Comparison of ENCODE assay signal across 12 cellular contexts in genomic region chr1:32247452-32247851, GRCh38. TPM values are rescaled to one million over a fixed set of nuclear protein-coding genes. Genes with fewer than 3 reads are reported as not detected.
DNase-seq lines count a peak whose midpoint lies in the region; ATAC-seq, FAIRE-seq and TF ChIP-seq lines count a peak whose summit lies in the region.
"Had no signal": no experiment of that assay in that cellular context is flagged by ENCODE, and none has a peak within 500 bp of the region (broad histone marks: within the 10 kb centered on the region; RNA-seq: fewer than 3 reads in every experiment).

No MANE protein-coding gene starts in this region.

- no peak for FAIRE-seq in RCC 7860 (lab: Jason Lieb, UNC)

- no peaks in the 10 kb centered on the region for H3K27me3 ChIP-seq in CD8-positive, alpha-beta T cell (ENCODE audit: insufficient read depth, low read length)
- H3K27me3 ChIP-seq in heart right ventricle (no peaks in the 10 kb centered on the region), sigmoid colon (no peaks in the 10 kb centered on the region)
- H3K27me3 ChIP-seq: SJSA1 had no signal

- WGBS in heart right ventricle, 2 donors, result 46 to 56% methylated on average over 12 of the region's 12 CpGs
- 89% methylated on average over 12 of the region's 12 CpGs for WGBS in sigmoid colon, 2 donors

- no peak for DNase-seq in CD8-positive, alpha-beta T cell
- DNase-seq in T-helper 17 cell (no peak), heart right ventricle (peak in 1 of 2 donors; percentile 43), sigmoid colon (peak; percentile 65), activated gamma-delta T cell treated with Interleukin-2 at 50 U/mL for 16 hours (no peak), RCC 7860 (ENCODE audit: low spot score) (no peak)
- no peak for DNase-seq in NK-92 treated with Interleukin-12 subunit alpha and Interleukin-12 subunit beta, amount 100 ng/mL, for 24 hours (lab: John Stamatoyannopoulos, UW)
- DNase-seq: DMS79 treated with DMSO at 0.1 percent for 48 hours had no signal

- H3K27ac ChIP-seq in CD8-positive, alpha-beta T cell (ENCODE audit: low read depth, low read length), result peak overlapping the region; percentile 40
- H3K27ac ChIP-seq in heart right ventricle (peak overlapping the region; percentile 66 to 94 (median 92)), sigmoid colon (peak overlapping the region; percentile 42 to 74 (median 51))
- H3K27ac ChIP-seq: SJSA1 had no signal

- H3K27ac Mint-ChIP-seq in CD8-positive, alpha-beta T cell, result peak overlapping the region; percentile 94
- H3K27ac Mint-ChIP-seq in T-helper 17 cell, result peak overlapping the region; percentile 100
- H3K27ac Mint-ChIP-seq: dendritic cell treated with granulocyte-macrophage colony-stimulating factor and Interleukin-4, amounts not matched to agents 40 ng/mL and 50 ng/mL, for 4 days had no signal

- no peaks in the 10 kb centered on the region for H3K9me3 Mint-ChIP-seq in CD8-positive, alpha-beta T cell
- H3K9me3 Mint-ChIP-seq: dendritic cell treated with granulocyte-macrophage colony-stimulating factor and Interleukin-4, amounts not matched to agents 40 ng/mL and 50 ng/mL, for 4 days had no signal

- TF ChIP-seq POLR2A in sigmoid colon (IDR thresholded peaks at IDR 0.05), result no peak

- POLR2A ChIA-PET in CD8-positive, alpha-beta T cell (lab: Charles Lee), result interaction anchor here (1.9 to 14.0 kb wide), 6 partner anchors 7 to 88 kb away, joined by 12 to 206 read pairs (median 62); partner anchors contain the start of genes HDAC1 and MARCKSL1

- peak overlapping the region; percentile 66 for H3K4me3 Mint-ChIP-seq in CD8-positive, alpha-beta T cell
- peak overlapping the region; percentile 99 for H3K4me3 Mint-ChIP-seq in T-helper 17 cell
- H3K4me3 Mint-ChIP-seq: dendritic cell treated with granulocyte-macrophage colony-stimulating factor and Interleukin-4, amounts not matched to agents 40 ng/mL and 50 ng/mL, for 4 days had no signal

- H3K4me1 ChIP-seq in CD8-positive, alpha-beta T cell (ENCODE audit: insufficient read depth, low read length), result peaks cover 45% of the 10 kb centered on the region
- H3K4me1 ChIP-seq in heart right ventricle, result peaks cover 8 to 84% (median 71%) of the 10 kb centered on the region in 9 donors
- H3K4me1 ChIP-seq in sigmoid colon, result peaks cover 0 to 30% (median 18%) of the 10 kb centered on the region in 4 donors

- peaks cover 48% of the 10 kb centered on the region for H3K4me1 Mint-ChIP-seq in CD8-positive, alpha-beta T cell (ENCODE audit: low read depth)
- peaks cover 40% of the 10 kb centered on the region for H3K4me1 Mint-ChIP-seq in T-helper 17 cell

- no peaks in the 10 kb centered on the region for H3K27me3 Mint-ChIP-seq in CD8-positive, alpha-beta T cell (ENCODE audit: low read depth)
- H3K27me3 Mint-ChIP-seq in T-helper 17 cell, result no peaks in the 10 kb centered on the region

- CTCF ChIA-PET in CD8-positive, alpha-beta T cell (lab: Charles Lee), result interaction anchor here (0.6 to 7.1 kb wide), 17 partner anchors 8 to 130 kb away, joined by 3 to 74 read pairs (median 6); partner anchors contain the start of gene MARCKSL1

- H3K9me3 ChIP-seq in CD8-positive, alpha-beta T cell (ENCODE audit: low read length), result no peaks in the 10 kb centered on the region
- H3K9me3 ChIP-seq in T-helper 17 cell (ENCODE audit: control insufficient read depth, low read length, poor library complexity, severe bottlenecking) (no peaks in the 10 kb centered on the region), heart right ventricle (no peaks in the 10 kb centered on the region), sigmoid colon (no peaks in the 10 kb centered on the region)
- H3K9me3 ChIP-seq: SJSA1 had no signal

- H3K4me3 ChIP-seq in CD8-positive, alpha-beta T cell (ENCODE audit: low read depth, low read length), result peak overlapping the region; percentile 28
- H3K4me3 ChIP-seq in heart right ventricle, result peak overlapping the region in 3 of 10 donors; percentile 20 to 31 (median 23)
- H3K4me3 ChIP-seq in sigmoid colon, result no peak overlapping the region
- H3K4me3 ChIP-seq: SJSA1 had no signal

- TF ChIP-seq CTCF in CD8-positive, alpha-beta T cell (IDR thresholded peaks at IDR 0.05), result no peak
- no peak for TF ChIP-seq CTCF in heart right ventricle (IDR thresholded peaks at IDR 0.05)
- no peak for TF ChIP-seq CTCF in sigmoid colon (IDR thresholded peaks at IDR 0.05)

- H3K36me3 ChIP-seq in CD8-positive, alpha-beta T cell (ENCODE audit: insufficient read depth, low read length), result no peaks in the 10 kb centered on the region
- H3K36me3 ChIP-seq in heart right ventricle (no peaks in the 10 kb centered on the region), sigmoid colon (no peaks in the 10 kb centered on the region)
- H3K36me3 ChIP-seq: SJSA1 had no signal

- ATAC-seq in CD8-positive, alpha-beta T cell, result no peak
- no peak for ATAC-seq in T-helper 17 cell
- peak in 1 of 8 donors; percentile 30 for ATAC-seq in heart right ventricle
- ATAC-seq in GM21786 (IDR thresholded peaks at IDR 0.05; ENCODE audit: unreplicated experiment), result no peak

- H3K36me3 Mint-ChIP-seq in CD8-positive, alpha-beta T cell, result peaks cover 16% of the 10 kb centered on the region
- H3K36me3 Mint-ChIP-seq in T-helper 17 cell (ENCODE audit: low read depth), result peaks cover 11% of the 10 kb centered on the region

- intact Hi-C loops in CD8-positive, alpha-beta T cell (cut with DNase I, micrococcal nuclease), result no loop called here
- intact Hi-C loops in heart right ventricle (cut with DNase I), result loop anchor here in 3 of 10 donors (2.0 to 10.0 kb wide), 3 partner anchors 43 to 47 kb away; partner anchors contain the start of gene HDAC1 (in 2 of the 3)
- intact Hi-C loops in sigmoid colon (cut with DNase I), result no loop called here

- TF ChIP-seq EP300 in sigmoid colon (IDR thresholded peaks at IDR 0.05), result no peak

RNA-seq across cellular contexts. Expression of gene FAM167B, which starts 0.4 kb away (rescaled TPM):
- total RNA-seq in CD8-positive, alpha-beta T cell, result under 1 TPM; 0.35 to 0.86 TPM
- under 1 TPM; 0.60 to 0.72 TPM for total RNA-seq in T-helper 17 cell
- total RNA-seq in heart right ventricle, result 10 to 100 TPM in 1 of 10 donors, 1 to 10 TPM in 9; 1.0 to 12.5 (median 3.9) TPM
- 10 to 100 TPM; 13.5 to 17.3 TPM for polyA plus RNA-seq in heart right ventricle
- total RNA-seq in sigmoid colon, result 1 to 10 TPM in 2 of 4 donors, under 1 TPM in 1, not detected in 1; 0.71 to 3.0 (median 2.2) TPM
- polyA plus RNA-seq in sigmoid colon, result 1 to 10 TPM; 3.0 to 9.0 (median 3.6) TPM

RNA-seq across cellular contexts. Expression of gene LCK, which starts 3.6 kb away (rescaled TPM):
- total RNA-seq in CD8-positive, alpha-beta T cell, result 100 to 1,000 TPM; 203 to 206 TPM
- total RNA-seq in T-helper 17 cell (100 to 1,000 TPM; 267 to 268 TPM), heart right ventricle (1 to 10 TPM in 4 of 10 donors, under 1 TPM in 6; 0.25 to 7.1 (median 0.86) TPM), sigmoid colon (under 1 TPM in 3 of 4 donors, not detected in 1; 0.36 to 0.81 (median 0.49) TPM)
- polyA plus RNA-seq in heart right ventricle (under 1 TPM; 0.29 to 0.39 TPM), sigmoid colon (10 to 100 TPM in 1 of 3 donors, 1 to 10 TPM in 1, under 1 TPM in 1; 0.92 to 37.3 (median 1.8) TPM)
- total RNA-seq: occipital lobe, SJSA1 had no signal

RNA-seq across cellular contexts. Expression of gene EIF3I, which starts 25.2 kb away (rescaled TPM):
- 100 to 1,000 TPM in 1 of 2 experiments, 10 to 100 TPM in 1; 97.4 to 101 TPM for total RNA-seq in CD8-positive, alpha-beta T cell
- total RNA-seq in T-helper 17 cell, result 100 to 1,000 TPM; 116 to 132 TPM
- 100 to 1,000 TPM in 7 of 10 donors, 10 to 100 TPM in 3; 90.3 to 138 (median 103) TPM for total RNA-seq in heart right ventricle
- polyA plus RNA-seq in heart right ventricle, result 100 to 1,000 TPM; 140 to 342 TPM
- total RNA-seq in sigmoid colon, result 100 to 1,000 TPM; 163 to 178 (median 171) TPM
- polyA plus RNA-seq in sigmoid colon, result 100 to 1,000 TPM; 171 to 226 (median 185) TPM

RNA-seq across cellular contexts. Expression of gene TMEM234, which starts 25.3 kb away (rescaled TPM):
- 1 to 10 TPM; 8.6 to 9.1 TPM for total RNA-seq in CD8-positive, alpha-beta T cell
- total RNA-seq in T-helper 17 cell (10 to 100 TPM; 13.1 to 18.8 TPM), heart right ventricle (10 to 100 TPM in 6 of 10 donors, 1 to 10 TPM in 4; 8.1 to 12.8 (median 11.1) TPM), sigmoid colon (10 to 100 TPM in 2 of 4 donors, 1 to 10 TPM in 2; 6.4 to 20.8 (median 10.1) TPM)
- polyA plus RNA-seq in heart right ventricle (10 to 100 TPM; 14.9 to 19.6 TPM), sigmoid colon (10 to 100 TPM in 1 of 3 donors, 1 to 10 TPM in 2; 4.4 to 23.1 (median 7.2) TPM)

RNA-seq across cellular contexts. Expression of gene DCDC2B, which starts 38.6 kb away (rescaled TPM):
- not detected for total RNA-seq in CD8-positive, alpha-beta T cell
- total RNA-seq in T-helper 17 cell (not detected), heart right ventricle (not detected), sigmoid colon (not detected)
- polyA plus RNA-seq in heart right ventricle (not detected), sigmoid colon (under 1 TPM in 1 of 3 donors, not detected in 2; 0.04 TPM)
- total RNA-seq: occipital lobe, SJSA1 had no signal

Comparison
In these comparisons a context has a peak if more than half of its experiments do, and no peak if none do; other contexts are left out.
1. H3K27ac ChIP-seq: peak in every context shown above with its lines; median percentile 92 in heart right ventricle; 51 in sigmoid colon; 40 in CD8-positive, alpha-beta T cell.
2. RNA of gene LCK, which starts 3.6 kb away (total RNA-seq): 267 to 268 TPM in T-helper 17 cell and 203 to 206 TPM in CD8-positive, alpha-beta T cell; 0.25 to 7.1 TPM in heart right ventricle and 0.36 to 0.81 TPM in sigmoid colon; every median in the first group is over 10 times any median in the second.